Comparison of ENCODE assay signal across 8 cellular contexts in the genomic region with DNA sequence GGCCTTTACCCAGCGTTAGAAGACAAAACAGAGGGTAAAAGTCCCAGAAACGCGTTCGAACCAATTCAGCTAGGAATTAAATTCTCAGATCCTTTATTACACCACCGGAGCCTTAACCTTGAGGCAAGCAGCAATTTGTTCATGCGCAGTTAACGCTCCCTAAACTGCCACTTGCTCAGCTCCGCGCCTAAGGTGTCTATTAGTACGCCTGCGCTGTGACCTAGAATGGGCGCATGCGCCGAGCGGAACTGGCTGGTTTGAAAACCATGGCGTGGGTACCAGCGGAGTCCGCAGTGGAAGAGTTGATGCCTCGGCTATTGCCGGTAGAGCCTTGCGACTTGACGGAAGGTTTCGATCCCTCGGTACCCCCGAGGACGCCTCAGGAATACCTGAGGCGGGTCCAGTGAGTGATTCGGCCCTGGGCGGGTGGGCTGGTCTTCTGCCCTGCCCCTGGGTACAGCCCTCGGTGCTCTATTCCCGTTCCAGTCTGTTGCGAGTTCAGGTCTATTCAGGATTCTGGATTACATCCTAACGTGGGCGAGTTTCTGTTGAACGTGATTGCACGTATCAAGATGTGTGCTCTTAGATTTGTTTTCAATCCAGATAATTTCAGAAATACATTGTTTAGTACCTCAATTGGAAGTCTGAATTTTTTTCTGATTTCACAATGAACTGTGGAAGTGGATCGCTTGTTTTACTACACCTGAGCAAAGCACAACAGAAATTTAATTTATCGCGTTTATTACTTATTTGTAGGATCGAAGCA. TPM values are rescaled to one million over a fixed set of nuclear protein-coding genes. Genes with fewer than 3 reads are reported as not detected.
DNase-seq lines count a peak whose midpoint lies in the region; ATAC-seq and TF ChIP-seq lines count a peak whose summit lies in the region.

Gene GEMIN2, plus strand, starts transcription at position 251 of the 766 bp plus-strand sequence. Its CDS starts 16 bp downstream, at position 267.

- H3K9me3 ChIP-seq in left ventricle myocardium inferior (replicated peaks): no peaks in the 10 kb centered on the region

- H3K36me3 Mint-ChIP-seq in T-helper 1 cell treated with Interleukin-12 subunit alpha and Interleukin-12 subunit beta and Interleukin-4 antibody, amounts not matched to agents 30 μg/mL and 1 μg/mL, for 36 hours (ENCODE audit: low read depth): peaks cover 5% of the 10 kb centered on the region
- H3K36me3 Mint-ChIP-seq in progenitor cell of endocrine pancreas (ENCODE audit: insufficient read depth): peaks cover 6% of the 10 kb centered on the region

- peak within 1 kb of the TSS; percentile 89 for H3K27ac Mint-ChIP-seq in T-helper 1 cell treated with Interleukin-12 subunit alpha and Interleukin-12 subunit beta and Interleukin-4 antibody, amounts not matched to agents 30 μg/mL and 1 μg/mL, for 36 hours
- peak within 1 kb of the TSS; percentile 92 for H3K27ac Mint-ChIP-seq in progenitor cell of endocrine pancreas

- intact Hi-C loops in left ventricle myocardium inferior (cut with micrococcal nuclease): no loop called here

- no peaks in the 10 kb centered on the region for H3K27me3 Mint-ChIP-seq in T-helper 1 cell treated with Interleukin-12 subunit alpha and Interleukin-12 subunit beta and Interleukin-4 antibody, amounts not matched to agents 30 μg/mL and 1 μg/mL, for 36 hours (ENCODE audit: low read depth)
- no peaks in the 10 kb centered on the region for H3K27me3 Mint-ChIP-seq in progenitor cell of endocrine pancreas

- H3K27me3 ChIP-seq in left ventricle myocardium inferior (ENCODE audit: low read depth): no peaks in the 10 kb centered on the region

- H3K4me1 ChIP-seq in left ventricle myocardium inferior: peaks cover 19% of the 10 kb centered on the region

- ATAC-seq in HG02884 (IDR thresholded peaks at IDR 0.05; ENCODE audit: unreplicated experiment): peak; percentile 84

- DNase-seq in GM13977 (ENCODE audit: low spot score): peak; percentile 91
- peak; percentile 97 for DNase-seq in NCI-H1694 (lab: John Stamatoyannopoulos, UW)
- peak; percentile 41 to 96 (median 86) for DNase-seq in amygdala (lab: John Stamatoyannopoulos, UW)
- DNase-seq in left ventricle myocardium inferior: peak; percentile 92
- peak; percentile 87 for DNase-seq in progenitor cell of endocrine pancreas (ENCODE audit: low spot score, unreplicated experiment)
- peak; percentile 93 for DNase-seq in ureter (ENCODE audit: low spot score)

- H3K4me3 Mint-ChIP-seq in T-helper 1 cell treated with Interleukin-12 subunit alpha and Interleukin-12 subunit beta and Interleukin-4 antibody, amounts not matched to agents 30 μg/mL and 1 μg/mL, for 36 hours: peak within 1 kb of the TSS; percentile 88
- H3K4me3 Mint-ChIP-seq in progenitor cell of endocrine pancreas (ENCODE audit: low read depth): peak within 1 kb of the TSS; percentile 90

- H3K4me1 Mint-ChIP-seq in T-helper 1 cell treated with Interleukin-12 subunit alpha and Interleukin-12 subunit beta and Interleukin-4 antibody, amounts not matched to agents 30 μg/mL and 1 μg/mL, for 36 hours (ENCODE audit: low read depth): peaks cover 18% of the 10 kb centered on the region
- peaks cover 10% of the 10 kb centered on the region for H3K4me1 Mint-ChIP-seq in progenitor cell of endocrine pancreas (ENCODE audit: low read depth)

- H3K4me3 ChIP-seq in left ventricle myocardium inferior: peak within 1 kb of the TSS; percentile 79

- H3K27ac ChIP-seq in left ventricle myocardium inferior (replicated peaks): peak within 1 kb of the TSS; percentile 81

- H3K9me3 Mint-ChIP-seq in T-helper 1 cell treated with Interleukin-12 subunit alpha and Interleukin-12 subunit beta and Interleukin-4 antibody, amounts not matched to agents 30 μg/mL and 1 μg/mL, for 36 hours: no peaks in the 10 kb centered on the region
- no peaks in the 10 kb centered on the region for H3K9me3 Mint-ChIP-seq in progenitor cell of endocrine pancreas (ENCODE audit: low read depth)

- in situ Hi-C loops in GM13977 (cut with MboI; ENCODE audit: low pct_unique_long_range_greater_than_20kb, low sequenced_read_pairs, unreplicated experiment): no loop called here

- peaks cover 24% of the 10 kb centered on the region for H3K36me3 ChIP-seq in left ventricle myocardium inferior

- TF ChIP-seq CTCF in GM13977 (IDR thresholded peaks at IDR 0.05; ENCODE audit: extremely low read depth, insufficient read depth, missing control alignments) (no peak), left ventricle myocardium inferior (IDR thresholded peaks at IDR 0.05; ENCODE audit: borderline replicate concordance) (no peak), progenitor cell of endocrine pancreas (IDR thresholded peaks at IDR 0.05; ENCODE audit: unreplicated experiment) (no peak)

RNA-seq across cellular contexts. Expression of gene GEMIN2, which starts in this region (rescaled TPM):
- total RNA-seq in left ventricle myocardium inferior (6.5 TPM), progenitor cell of endocrine pancreas (23.7 and 24.3 TPM in 2 replicates), ureter (10.0 TPM)

Comparison
In these comparisons a context has a peak if more than half of its experiments do, and no peak if none do; other contexts are left out.
1. Peak in every context shown above with its lines: DNase-seq, ATAC-seq, H3K4me3 ChIP-seq and H3K27ac ChIP-seq.